25 cellular contexts compared by ENCODE assay signal in genomic region chr4:43243433-43244116, GRCh38.
DNase-seq lines count a peak whose midpoint lies in the region; FAIRE-seq and TF ChIP-seq lines count a peak whose summit lies in the region.
"Had no signal": no experiment of that assay in that cellular context is flagged by ENCODE, and none has a peak within 500 bp of the region (broad histone marks: within the 10 kb centered on the region; RNA-seq: fewer than 3 reads in every experiment).

No MANE protein-coding gene starts in this region.

- H3K9me3 ChIP-seq in GM23248 (ENCODE audit: low read depth) = no peaks in the 10 kb centered on the region
- H3K9me3 ChIP-seq: BLaER1, SK-N-SH had no signal

- no peak for TF ChIP-seq POLR2A in GM12892 (IDR thresholded peaks at IDR 0.05; ENCODE audit: low read depth, low read length)

- CTCF ChIA-PET in activated CD4-positive, alpha-beta memory T cell treated with anti-CD3 and anti-CD28 coated beads, Interleukin-2, amount 10 ng/mL, durations not matched to agents 7 days and 5 days (lab: Charles Lee) = no interaction called here

- peaks cover 9% of the 10 kb centered on the region for H3K4me1 ChIP-seq in GM23248 (ENCODE audit: insufficient read depth)
- H3K4me1 ChIP-seq: BLaER1 had no signal

- H3K27me3 Mint-ChIP-seq in activated CD4-positive, alpha-beta memory T cell treated with anti-CD3 and anti-CD28 coated beads, Interleukin-2, amount 10 ng/mL, durations not matched to agents 7 days and 5 days = no peaks in the 10 kb centered on the region
- H3K27me3 Mint-ChIP-seq: CD4-positive, CD25-positive, alpha-beta regulatory T cell; T-helper 17 cell had no signal

- H3K9me2 ChIP-seq in GM23248 (ENCODE audit: insufficient read depth) = no peaks in the 10 kb centered on the region; the same call in 1 of the 2 replicates
- H3K9me2 ChIP-seq: SK-N-SH had no signal

- WGBS in GM23248 (ENCODE audit: low coverage in 1 of 2, low lambda C conversion rate in 2 of 2, missing lambda C conversion rate in 2 of 2), 2 experiments = 61 to 71% methylated on average over 4 of the region's 4 CpGs

- no peaks in the 10 kb centered on the region for H3K27me3 ChIP-seq in GM23248 (replicated peaks; ENCODE audit: insufficient read depth)
- H3K27me3 ChIP-seq: BLaER1 had no signal

- H3K9me3 Mint-ChIP-seq in activated CD4-positive, alpha-beta memory T cell treated with anti-CD3 and anti-CD28 coated beads, Interleukin-2, amount 10 ng/mL, durations not matched to agents 7 days and 5 days = peaks cover 2% of the 10 kb centered on the region

- H3K4me3 Mint-ChIP-seq in activated CD4-positive, alpha-beta memory T cell treated with anti-CD3 and anti-CD28 coated beads, Interleukin-2, amount 10 ng/mL, durations not matched to agents 7 days and 5 days = no peak overlapping the region
- H3K4me3 Mint-ChIP-seq: CD4-positive, CD25-positive, alpha-beta regulatory T cell; T-helper 17 cell had no signal

- DNase-seq in D721Med (ENCODE audit: insufficient read length, low spot score) (no peak), GM12892 (ENCODE audit: insufficient read length) (no peak), GM23248 (no peak), MV-4-11 (lab: John Stamatoyannopoulos, UW) (peak; percentile 1), T1000 (lab: John Stamatoyannopoulos, UW) (no peak)
- DNase-seq in activated CD4-positive, alpha-beta memory T cell treated with anti-CD3 and anti-CD28 coated beads, Interleukin-2, amount 10 ng/mL, durations not matched to agents 7 days and 5 days = no peak
- no peak for DNase-seq in activated effector memory CD4-positive, alpha-beta T cell treated with anti-CD3 and anti-CD28 coated beads, Interleukin-2, amount 50 U/mL, for 16 hours
- no peak for DNase-seq in stimulated activated CD4-positive, alpha-beta T cell treated with anti-CD3 and anti-CD28 coated beads, Interleukin-15, amount 100 ng/mL, for 24 hours
- DNase-seq: CD4-positive, CD25-positive, alpha-beta regulatory T cell; DMS53; NCI-H1092; NCI-H1417 treated with DMSO at 0.1 percent for 48 hours; NCI-H1694 treated with DMSO at 0.1 percent for 48 hours; NCI-H2081; NCI-H2227 treated with DMSO at 0.1 percent for 48 hours; NCI-H526 treated with DMSO at 0.1 percent for 48 hours; OCI-M1; SK-N-SH; SW 1271; T-helper 17 cell had no signal

- H2AFZ ChIP-seq in GM23248 = peak overlapping the region; percentile 16

- in situ Hi-C loops in GM23248 (cut with MboI) = no loop called here

- H3K4me2 ChIP-seq in GM23248 (ENCODE audit: unreplicated experiment) = peak overlapping the region; percentile 49
- H3K4me2 ChIP-seq: BLaER1, SK-N-SH had no signal

- H3K36me3 ChIP-seq in GM23248 (ENCODE audit: low read depth) = no peaks in the 10 kb centered on the region
- H3K36me3 ChIP-seq: BLaER1 had no signal

- no peaks in the 10 kb centered on the region for H3K79me2 ChIP-seq in GM23248 (ENCODE audit: insufficient read depth)

- POLR2A ChIA-PET in activated CD4-positive, alpha-beta memory T cell treated with anti-CD3 and anti-CD28 coated beads, Interleukin-2, amount 10 ng/mL, durations not matched to agents 7 days and 5 days (lab: Charles Lee) = no interaction called here

- no peaks in the 10 kb centered on the region for H4K20me1 ChIP-seq in GM23248 (ENCODE audit: insufficient read depth)
- H4K20me1 ChIP-seq: BLaER1 had no signal

- no peak overlapping the region for H3K9ac ChIP-seq in GM23248
- H3K9ac ChIP-seq: BLaER1, SK-N-SH had no signal

- H3F3A ChIP-seq in GM23248 (ENCODE audit: insufficient read depth) = no peaks in the 10 kb centered on the region

- H3K36me3 Mint-ChIP-seq in activated CD4-positive, alpha-beta memory T cell treated with anti-CD3 and anti-CD28 coated beads, Interleukin-2, amount 10 ng/mL, durations not matched to agents 7 days and 5 days (ENCODE audit: low read depth) = no peaks in the 10 kb centered on the region
- H3K36me3 Mint-ChIP-seq: CD4-positive, CD25-positive, alpha-beta regulatory T cell had no signal

- H3K4me3 ChIP-seq in GM23248 = no peak overlapping the region
- H3K4me3 ChIP-seq: BLaER1 had no signal

- H3K27ac ChIP-seq in GM23248 = no peak overlapping the region
- H3K27ac ChIP-seq: BLaER1 had no signal

- H3K27ac Mint-ChIP-seq in activated CD4-positive, alpha-beta memory T cell treated with anti-CD3 and anti-CD28 coated beads, Interleukin-2, amount 10 ng/mL, durations not matched to agents 7 days and 5 days = no peak overlapping the region
- H3K27ac Mint-ChIP-seq: CD4-positive, CD25-positive, alpha-beta regulatory T cell; T-helper 17 cell had no signal

- H3K4me1 Mint-ChIP-seq in activated CD4-positive, alpha-beta memory T cell treated with anti-CD3 and anti-CD28 coated beads, Interleukin-2, amount 10 ng/mL, durations not matched to agents 7 days and 5 days = no peaks in the 10 kb centered on the region
- H3K4me1 Mint-ChIP-seq: CD4-positive, CD25-positive, alpha-beta regulatory T cell; T-helper 17 cell had no signal

- TF ChIP-seq CTCF in D721Med (IDR thresholded peaks at IDR 0.05; ENCODE audit: insufficient read depth, missing control alignments) = no peak

- FAIRE-seq in D721Med (lab: Jason Lieb, UNC) = peak; percentile 41
- FAIRE-seq in GM12892 (lab: Jason Lieb, UNC) = peak; percentile 64
- FAIRE-seq: A204.1, G401.6, H54, RCC 7860 had no signal
